In genomic region chr16:1614226-1615102, GRCh38 we compare ENCODE assay signal across 8 cellular contexts. TPM values are rescaled to one million over a fixed set of nuclear protein-coding genes. Genes with fewer than 3 reads are reported as not detected.
A peak's percentile ranks its signal among the peaks of the same experiment; 100 is the strongest.
DNase-seq lines count a peak whose midpoint lies in the region; ATAC-seq and TF ChIP-seq lines count a peak whose summit lies in the region.

No MANE protein-coding gene starts in this region.

- H3K9ac ChIP-seq in iPS-15b (ENCODE audit: low read depth, low read length) = peak overlapping the region; percentile 54

- intact Hi-C loops in adrenal gland (cut with DNase I) = loop anchor here in 1 of 2 donors (10.0 kb wide), 1 partner anchor 100 kb away; no protein-coding TSS in a partner anchor
- intact Hi-C loops in spleen (cut with DNase I; ENCODE audit: low total_unique reads) = loop anchor here (10.0 kb wide), 1 partner anchor 190 kb away; the partner anchor contains the start of gene UQCC4

- H3K9me3 ChIP-seq in MG63 = no peaks in the 10 kb centered on the region
- no peaks in the 10 kb centered on the region for H3K9me3 ChIP-seq in adrenal gland (replicated peaks in 1 of 3)
- H3K9me3 ChIP-seq in iPS-15b (ENCODE audit: control insufficient read depth, insufficient read depth, low read length) = no peaks in the 10 kb centered on the region
- H3K9me3 ChIP-seq in spleen = peaks cover 0 to 10% (median 0%) of the 10 kb centered on the region in 8 donors

- TF ChIP-seq POLR2A in adrenal gland (IDR thresholded peaks at IDR 0.05) = peak in 1 of 2 donors; percentile 28
- TF ChIP-seq POLR2A in spleen (IDR thresholded peaks at IDR 0.05) = no peak

- ATAC-seq in GM21381 (IDR thresholded peaks at IDR 0.05; ENCODE audit: unreplicated experiment) (no peak), GM21619 (IDR thresholded peaks at IDR 0.05; ENCODE audit: unreplicated experiment) (no peak)

- DNase-seq in ELF-1 (ENCODE audit: low read depth, low spot score) (peak; percentile 18), MG63 (peak; percentile 34), adrenal gland (peak; percentile 32 to 63 (median 44)), spleen (peak; percentile 81), NCI-H1694 treated with DMSO at 0.1 percent for 48 hours (lab: John Stamatoyannopoulos, UW) (no peak)

- H3K4me1 ChIP-seq in adrenal gland (replicated peaks in 1 of 2) = peaks cover 21 to 39% of the 10 kb centered on the region in 2 donors
- H3K4me1 ChIP-seq in iPS-15b (ENCODE audit: control insufficient read depth, insufficient read depth, low read length) = peaks cover 4% of the 10 kb centered on the region
- peaks cover 36 to 68% (median 61%) of the 10 kb centered on the region in 6 donors for H3K4me1 ChIP-seq in spleen

- H3K4me3 ChIP-seq in MG63 (peak overlapping the region; percentile 58), adrenal gland (peak overlapping the region in 2 of 4 donors; percentile 26 to 94), iPS-15b (ENCODE audit: low read depth, low read length) (peak overlapping the region; percentile 53), spleen (peak overlapping the region; percentile 32 to 99 (median 96))

- H3K36me3 ChIP-seq in MG63 (peaks cover 39% of the 10 kb centered on the region), adrenal gland (replicated peaks in 1 of 2) (peaks cover 0 to 26% of the 10 kb centered on the region in 2 donors), iPS-15b (ENCODE audit: control insufficient read depth, insufficient read depth, low read length) (no peaks in the 10 kb centered on the region), spleen (peaks cover 0 to 47% (median 17%) of the 10 kb centered on the region in 6 donors)

- 1 to 3% (median 1%) methylated on average over 24 to 102 of the region's 114 CpGs for WGBS in adrenal gland, 4 donors
- WGBS in spleen, 5 donors = 0 to 4% (median 2%) methylated on average over 42 to 114 of the region's 114 CpGs

- TF ChIP-seq CTCF in adrenal gland (IDR thresholded peaks at IDR 0.05) (no peak), spleen (IDR thresholded peaks at IDR 0.05 in 8 of 11, conservative IDR thresholded peaks at IDR 0.05 in 3 of 11) (no peak)

- peak overlapping the region in 3 of 5 donors; percentile 46 to 89 (median 59) for H3K27ac ChIP-seq in adrenal gland
- H3K27ac ChIP-seq in spleen = peak overlapping the region in 6 of 8 donors; percentile 55 to 90 (median 64)

- H3K27me3 ChIP-seq in MG63 = no peaks in the 10 kb centered on the region
- H3K27me3 ChIP-seq in adrenal gland = no peaks in the 10 kb centered on the region
- H3K27me3 ChIP-seq in iPS-15b (ENCODE audit: control insufficient read depth, insufficient read depth, low read length) = peaks cover 12% of the 10 kb centered on the region
- H3K27me3 ChIP-seq in spleen (replicated peaks in 1 of 7) = peaks cover 0 to 25% (median 0%) of the 10 kb centered on the region in 7 donors

RNA-seq across cellular contexts. Expression of gene CRAMP1, which starts 2.3 kb away (rescaled TPM):
- 3.7 and 3.8 TPM in 2 replicates for total RNA-seq in MG63 (2014; rRNA removed; shearing (Covaris generic); ENCODE audit: low replicate concordance)
- total RNA-seq in adrenal gland (10 to 100 TPM in 5 of 8 donors, 1 to 10 TPM in 3; 6.8 to 17.1 (median 10.5) TPM), spleen (10 to 100 TPM; 15.5 to 32.4 (median 21.6) TPM)
- polyA plus RNA-seq in adrenal gland (10 to 100 TPM in 1 of 3 donors, 1 to 10 TPM in 2; 4.3 to 19.0 (median 7.9) TPM), spleen (10 to 100 TPM in 1 of 3 donors, 1 to 10 TPM in 2; 3.0 to 10.2 (median 3.2) TPM)

RNA-seq across cellular contexts. Expression of gene IFT140, which starts 2.6 kb away (rescaled TPM):
- total RNA-seq in MG63 (2014; rRNA removed; shearing (Covaris generic); ENCODE audit: low replicate concordance) = 25.7 and 27.8 TPM in 2 replicates
- total RNA-seq in adrenal gland (10 to 100 TPM; 14.1 to 46.4 (median 28.7) TPM), spleen (10 to 100 TPM in 5 of 7 donors, 1 to 10 TPM in 2; 7.8 to 14.5 (median 12.3) TPM)
- polyA plus RNA-seq in adrenal gland (10 to 100 TPM in 2 of 3 donors, 1 to 10 TPM in 1; 6.6 to 62.7 (median 31.3) TPM), spleen (1 to 10 TPM; 4.2 to 6.5 (median 4.3) TPM)
